ENCODE assay signal across 1 cellular context in genomic region chr1:42741706-42742105, GRCh38.
TF ChIP-seq lines count a peak whose summit lies in the region.

No MANE protein-coding gene starts in this region.

TF ChIP-seq in IMR-90, 13 proteins besides CTCF, POLR2A, EP300 and RAD21:
- TF ChIP-seq SMC3 (IDR thresholded peaks at IDR 0.05; ENCODE audit: low read depth, low read length) (no peak), MAFK (IDR thresholded peaks at IDR 0.05; ENCODE audit: low read depth, low read length) (no peak), RFX5 (IDR thresholded peaks at IDR 0.05; ENCODE audit: low read depth, low read length) (no peak), USF2 (IDR thresholded peaks at IDR 0.05; ENCODE audit: low read depth, low read length) (no peak), CEBPB (IDR thresholded peaks at IDR 0.05; ENCODE audit: low read depth, low read length) (no peak), NFE2L2 (IDR thresholded peaks at IDR 0.05; ENCODE audit: low read depth, low read length) (no peak), FOS (IDR thresholded peaks at IDR 0.05; ENCODE audit: low read depth, low read length) (no peak), RCOR1 (IDR thresholded peaks at IDR 0.05; ENCODE audit: insufficient replicate concordance, low read length) (no peak), CHD1 (IDR thresholded peaks at IDR 0.05; ENCODE audit: low read depth, low read length) (no peak), BHLHE40 (IDR thresholded peaks at IDR 0.05; ENCODE audit: low read depth, low read length) (no peak)
- TF ChIP-seq, protein P1, sequence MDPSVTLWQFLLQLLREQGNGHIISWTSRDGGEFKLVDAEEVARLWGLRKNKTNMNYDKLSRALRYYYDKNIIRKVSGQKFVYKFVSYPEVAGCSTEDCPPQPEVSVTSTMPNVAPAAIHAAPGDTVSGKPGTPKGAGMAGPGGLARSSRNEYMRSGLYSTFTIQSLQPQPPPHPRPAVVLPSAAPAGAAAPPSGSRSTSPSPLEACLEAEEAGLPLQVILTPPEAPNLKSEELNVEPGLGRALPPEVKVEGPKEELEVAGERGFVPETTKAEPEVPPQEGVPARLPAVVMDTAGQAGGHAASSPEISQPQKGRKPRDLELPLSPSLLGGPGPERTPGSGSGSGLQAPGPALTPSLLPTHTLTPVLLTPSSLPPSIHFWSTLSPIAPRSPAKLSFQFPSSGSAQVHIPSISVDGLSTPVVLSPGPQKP (IDR thresholded peaks at IDR 0.05; ENCODE audit: borderline replicate concordance, low read depth, low read length): no peak
